ENCODE assay signal across 2 cellular contexts in genomic region chr4:183632689-183633088, GRCh38.
TF ChIP-seq lines count a peak whose summit lies in the region.

No MANE protein-coding gene starts in this region.

TF ChIP-seq in GM23338, 12 proteins besides CTCF, POLR2A, EP300 and RAD21:
- TF ChIP-seq POLR2AphosphoS5 (IDR thresholded peaks at IDR 0.05; ENCODE audit: low read depth), result no peak
- TF ChIP-seq ZNF462 (CRISPR knock-in tag; IDR thresholded peaks at IDR 0.05), result no peak
- no peak for TF ChIP-seq EZH2 (IDR thresholded peaks at IDR 0.05; ENCODE audit: low read depth, unreplicated experiment)
- TF ChIP-seq, protein P1, sequence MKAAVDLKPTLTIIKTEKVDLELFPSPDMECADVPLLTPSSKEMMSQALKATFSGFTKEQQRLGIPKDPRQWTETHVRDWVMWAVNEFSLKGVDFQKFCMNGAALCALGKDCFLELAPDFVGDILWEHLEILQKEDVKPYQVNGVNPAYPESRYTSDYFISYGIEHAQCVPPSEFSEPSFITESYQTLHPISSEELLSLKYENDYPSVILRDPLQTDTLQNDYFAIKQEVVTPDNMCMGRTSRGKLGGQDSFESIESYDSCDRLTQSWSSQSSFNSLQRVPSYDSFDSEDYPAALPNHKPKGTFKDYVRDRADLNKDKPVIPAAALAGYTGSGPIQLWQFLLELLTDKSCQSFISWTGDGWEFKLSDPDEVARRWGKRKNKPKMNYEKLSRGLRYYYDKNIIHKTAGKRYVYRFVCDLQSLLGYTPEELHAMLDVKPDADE (IDR thresholded peaks at IDR 0.05), result no peak
- TF ChIP-seq EZH2phosphoT487 (IDR thresholded peaks at IDR 0.05; ENCODE audit: unreplicated experiment), result no peak
- no peak for TF ChIP-seq ZNF331 (CRISPR knock-in tag; IDR thresholded peaks at IDR 0.05; ENCODE audit: low read depth)
- no peak for TF ChIP-seq ZNF114 (CRISPR knock-in tag; IDR thresholded peaks at IDR 0.05)
- TF ChIP-seq CREB1 (CRISPR knock-in tag; IDR thresholded peaks at IDR 0.05; ENCODE audit: low read depth), result no peak
- TF ChIP-seq JUNB (IDR thresholded peaks at IDR 0.05; ENCODE audit: unreplicated experiment), result no peak
- no peak for TF ChIP-seq REST (IDR thresholded peaks at IDR 0.05; ENCODE audit: unreplicated experiment)
- no peak for TF ChIP-seq STAT1 (IDR thresholded peaks at IDR 0.05; ENCODE audit: unreplicated experiment)
- no peak for TF ChIP-seq NANOG (IDR thresholded peaks at IDR 0.05; ENCODE audit: borderline replicate concordance)
TF ChIP-seq in GM23338: peak in this region for 0.

TF ChIP-seq in HepG2, 621 proteins besides CTCF, POLR2A, EP300 and RAD21:
- TF ChIP-seq ZNF597 (CRISPR knock-in tag; IDR thresholded peaks at IDR 0.05) (no peak), ZNF354B (CRISPR knock-in tag; IDR thresholded peaks at IDR 0.05) (no peak), ZNF430 (CRISPR knock-in tag; IDR thresholded peaks at IDR 0.05) (no peak), ZMYM4 (CRISPR knock-in tag; IDR thresholded peaks at IDR 0.05) (no peak), NONO (IDR thresholded peaks at IDR 0.05) (no peak), NONO (CRISPR knock-in tag; conservative IDR thresholded peaks at IDR 0.05) (no peak), FOXC1 (CRISPR knock-in tag; IDR thresholded peaks at IDR 0.05; ENCODE audit: borderline replicate concordance) (no peak), KLF11 (CRISPR knock-in tag; IDR thresholded peaks at IDR 0.05) (no peak), ATF4 (CRISPR knock-in tag; IDR thresholded peaks at IDR 0.05) (no peak), NFYC (CRISPR knock-in tag; IDR thresholded peaks at IDR 0.05) (no peak), PAF1 (CRISPR knock-in tag; IDR thresholded peaks at IDR 0.05) (no peak), SAP130 (CRISPR knock-in tag; IDR thresholded peaks at IDR 0.05; ENCODE audit: low read depth) (no peak), LRRFIP1 (CRISPR knock-in tag; conservative IDR thresholded peaks at IDR 0.05) (no peak)
- TF ChIP-seq, protein P2, sequence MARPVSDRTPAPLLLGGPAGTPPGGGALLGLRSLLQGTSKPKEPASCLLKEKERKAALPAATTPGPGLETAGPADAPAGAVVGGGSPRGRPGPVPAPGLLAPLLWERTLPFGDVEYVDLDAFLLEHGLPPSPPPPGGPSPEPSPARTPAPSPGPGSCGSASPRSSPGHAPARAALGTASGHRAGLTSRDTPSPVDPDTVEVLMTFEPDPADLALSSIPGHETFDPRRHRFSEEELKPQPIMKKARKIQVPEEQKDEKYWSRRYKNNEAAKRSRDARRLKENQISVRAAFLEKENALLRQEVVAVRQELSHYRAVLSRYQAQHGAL (CRISPR knock-in tag; IDR thresholded peaks at IDR 0.05; ENCODE audit: not compliant biosample characterization), result no peak
- TF ChIP-seq, protein P3, sequence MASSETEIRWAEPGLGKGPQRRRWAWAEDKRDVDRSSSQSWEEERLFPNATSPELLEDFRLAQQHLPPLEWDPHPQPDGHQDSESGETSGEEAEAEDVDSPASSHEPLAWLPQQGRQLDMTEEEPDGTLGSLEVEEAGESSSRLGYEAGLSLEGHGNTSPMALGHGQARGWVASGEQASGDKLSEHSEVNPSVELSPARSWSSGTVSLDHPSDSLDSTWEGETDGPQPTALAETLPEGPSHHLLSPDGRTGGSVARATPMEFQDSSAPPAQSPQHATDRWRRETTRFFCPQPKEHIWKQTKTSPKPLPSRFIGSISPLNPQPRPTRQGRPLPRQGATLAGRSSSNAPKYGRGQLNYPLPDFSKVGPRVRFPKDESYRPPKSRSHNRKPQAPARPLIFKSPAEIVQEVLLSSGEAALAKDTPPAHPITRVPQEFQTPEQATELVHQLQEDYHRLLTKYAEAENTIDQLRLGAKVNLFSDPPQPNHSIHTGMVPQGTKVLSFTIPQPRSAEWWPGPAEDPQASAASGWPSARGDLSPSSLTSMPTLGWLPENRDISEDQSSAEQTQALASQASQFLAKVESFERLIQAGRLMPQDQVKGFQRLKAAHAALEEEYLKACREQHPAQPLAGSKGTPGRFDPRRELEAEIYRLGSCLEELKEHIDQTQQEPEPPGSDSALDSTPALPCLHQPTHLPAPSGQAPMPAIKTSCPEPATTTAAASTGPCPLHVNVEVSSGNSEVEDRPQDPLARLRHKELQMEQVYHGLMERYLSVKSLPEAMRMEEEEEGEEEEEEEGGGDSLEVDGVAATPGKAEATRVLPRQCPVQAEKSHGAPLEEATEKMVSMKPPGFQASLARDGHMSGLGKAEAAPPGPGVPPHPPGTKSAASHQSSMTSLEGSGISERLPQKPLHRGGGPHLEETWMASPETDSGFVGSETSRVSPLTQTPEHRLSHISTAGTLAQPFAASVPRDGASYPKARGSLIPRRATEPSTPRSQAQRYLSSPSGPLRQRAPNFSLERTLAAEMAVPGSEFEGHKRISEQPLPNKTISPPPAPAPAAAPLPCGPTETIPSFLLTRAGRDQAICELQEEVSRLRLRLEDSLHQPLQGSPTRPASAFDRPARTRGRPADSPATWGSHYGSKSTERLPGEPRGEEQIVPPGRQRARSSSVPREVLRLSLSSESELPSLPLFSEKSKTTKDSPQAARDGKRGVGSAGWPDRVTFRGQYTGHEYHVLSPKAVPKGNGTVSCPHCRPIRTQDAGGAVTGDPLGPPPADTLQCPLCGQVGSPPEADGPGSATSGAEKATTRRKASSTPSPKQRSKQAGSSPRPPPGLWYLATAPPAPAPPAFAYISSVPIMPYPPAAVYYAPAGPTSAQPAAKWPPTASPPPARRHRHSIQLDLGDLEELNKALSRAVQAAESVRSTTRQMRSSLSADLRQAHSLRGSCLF (CRISPR knock-in tag; IDR thresholded peaks at IDR 0.05; ENCODE audit: borderline replicate concordance), result no peak
- TF ChIP-seq, protein P4, sequence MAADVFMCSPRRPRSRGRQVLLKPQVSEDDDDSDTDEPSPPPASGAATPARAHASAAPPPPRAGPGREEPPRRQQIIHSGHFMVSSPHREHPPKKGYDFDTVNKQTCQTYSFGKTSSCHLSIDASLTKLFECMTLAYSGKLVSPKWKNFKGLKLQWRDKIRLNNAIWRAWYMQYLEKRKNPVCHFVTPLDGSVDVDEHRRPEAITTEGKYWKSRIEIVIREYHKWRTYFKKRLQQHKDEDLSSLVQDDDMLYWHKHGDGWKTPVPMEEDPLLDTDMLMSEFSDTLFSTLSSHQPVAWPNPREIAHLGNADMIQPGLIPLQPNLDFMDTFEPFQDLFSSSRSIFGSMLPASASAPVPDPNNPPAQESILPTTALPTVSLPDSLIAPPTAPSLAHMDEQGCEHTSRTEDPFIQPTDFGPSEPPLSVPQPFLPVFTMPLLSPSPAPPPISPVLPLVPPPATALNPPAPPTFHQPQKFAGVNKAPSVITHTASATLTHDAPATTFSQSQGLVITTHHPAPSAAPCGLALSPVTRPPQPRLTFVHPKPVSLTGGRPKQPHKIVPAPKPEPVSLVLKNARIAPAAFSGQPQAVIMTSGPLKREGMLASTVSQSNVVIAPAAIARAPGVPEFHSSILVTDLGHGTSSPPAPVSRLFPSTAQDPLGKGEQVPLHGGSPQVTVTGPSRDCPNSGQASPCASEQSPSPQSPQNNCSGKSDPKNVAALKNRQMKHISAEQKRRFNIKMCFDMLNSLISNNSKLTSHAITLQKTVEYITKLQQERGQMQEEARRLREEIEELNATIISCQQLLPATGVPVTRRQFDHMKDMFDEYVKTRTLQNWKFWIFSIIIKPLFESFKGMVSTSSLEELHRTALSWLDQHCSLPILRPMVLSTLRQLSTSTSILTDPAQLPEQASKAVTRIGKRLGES (CRISPR knock-in tag; IDR thresholded peaks at IDR 0.05; ENCODE audit: borderline replicate concordance), result no peak
- TF ChIP-seq, protein P5, sequence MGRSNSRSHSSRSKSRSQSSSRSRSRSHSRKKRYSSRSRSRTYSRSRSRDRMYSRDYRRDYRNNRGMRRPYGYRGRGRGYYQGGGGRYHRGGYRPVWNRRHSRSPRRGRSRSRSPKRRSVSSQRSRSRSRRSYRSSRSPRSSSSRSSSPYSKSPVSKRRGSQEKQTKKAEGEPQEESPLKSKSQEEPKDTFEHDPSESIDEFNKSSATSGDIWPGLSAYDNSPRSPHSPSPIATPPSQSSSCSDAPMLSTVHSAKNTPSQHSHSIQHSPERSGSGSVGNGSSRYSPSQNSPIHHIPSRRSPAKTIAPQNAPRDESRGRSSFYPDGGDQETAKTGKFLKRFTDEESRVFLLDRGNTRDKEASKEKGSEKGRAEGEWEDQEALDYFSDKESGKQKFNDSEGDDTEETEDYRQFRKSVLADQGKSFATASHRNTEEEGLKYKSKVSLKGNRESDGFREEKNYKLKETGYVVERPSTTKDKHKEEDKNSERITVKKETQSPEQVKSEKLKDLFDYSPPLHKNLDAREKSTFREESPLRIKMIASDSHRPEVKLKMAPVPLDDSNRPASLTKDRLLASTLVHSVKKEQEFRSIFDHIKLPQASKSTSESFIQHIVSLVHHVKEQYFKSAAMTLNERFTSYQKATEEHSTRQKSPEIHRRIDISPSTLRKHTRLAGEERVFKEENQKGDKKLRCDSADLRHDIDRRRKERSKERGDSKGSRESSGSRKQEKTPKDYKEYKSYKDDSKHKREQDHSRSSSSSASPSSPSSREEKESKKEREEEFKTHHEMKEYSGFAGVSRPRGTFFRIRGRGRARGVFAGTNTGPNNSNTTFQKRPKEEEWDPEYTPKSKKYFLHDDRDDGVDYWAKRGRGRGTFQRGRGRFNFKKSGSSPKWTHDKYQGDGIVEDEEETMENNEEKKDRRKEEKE (IDR thresholded peaks at IDR 0.05), result no peak
- TF ChIP-seq, protein P6, sequence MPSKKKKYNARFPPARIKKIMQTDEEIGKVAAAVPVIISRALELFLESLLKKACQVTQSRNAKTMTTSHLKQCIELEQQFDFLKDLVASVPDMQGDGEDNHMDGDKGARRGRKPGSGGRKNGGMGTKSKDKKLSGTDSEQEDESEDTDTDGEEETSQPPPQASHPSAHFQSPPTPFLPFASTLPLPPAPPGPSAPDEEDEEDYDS (CRISPR knock-in tag; IDR thresholded peaks at IDR 0.05), result no peak
TF ChIP-seq in HepG2: peak in this region for 0.
